Comparison of ENCODE assay signal across 8 cellular contexts in genomic region chr3:42501321-42501680, GRCh38. TPM values are rescaled to one million over a fixed set of nuclear protein-coding genes. Genes with fewer than 3 reads are reported as not detected.
DNase-seq lines count a peak whose midpoint lies in the region; ATAC-seq and TF ChIP-seq lines count a peak whose summit lies in the region.

No MANE protein-coding gene starts in this region.

- no peak overlapping the region for H3K9ac ChIP-seq in iPS-15b (ENCODE audit: low read depth, low read length)

- intact Hi-C loops in activated CD8-positive, alpha-beta T cell treated with anti-CD3 and anti-CD28 coated beads for 36 hours (cut with micrococcal nuclease): loop anchor here (5.0 kb wide), 1 partner anchor 36 kb away; no protein-coding TSS in a partner anchor

- H3K4me3 Mint-ChIP-seq in activated CD8-positive, alpha-beta T cell treated with anti-CD3 and anti-CD28 coated beads for 36 hours: peak overlapping the region; percentile 86
- H3K4me3 Mint-ChIP-seq in stimulated activated memory B cell treated with anti-CD40 and anti-IgM and Interleukin-4, amounts not matched to agents 10 μg/mL and 1 μg/mL and 100 μg/mL, for 72 hours: peak overlapping the region; percentile 83

- POLR2A ChIA-PET in activated CD8-positive, alpha-beta T cell treated with anti-CD3 and anti-CD28 coated beads for 36 hours (lab: Charles Lee): interaction anchor here (0.6 to 2.6 kb wide), 7 partner anchors 9 to 247 kb away, joined by 3 to 11 read pairs (median 4); partner anchors contain the start of gene NKTR

- no peak for TF ChIP-seq CTCF in activated CD8-positive, alpha-beta T cell treated with anti-CD3 and anti-CD28 coated beads for 36 hours (IDR thresholded peaks at IDR 0.05)

- CTCF ChIA-PET in activated CD8-positive, alpha-beta T cell treated with anti-CD3 and anti-CD28 coated beads for 36 hours (lab: Charles Lee): interaction anchor here (0.7 to 4.8 kb wide), 14 partner anchors 11 to 254 kb away, joined by 3 to 111 read pairs (median 6); partner anchors contain the start of gene SEC22C

- no peaks in the 10 kb centered on the region for H3K36me3 ChIP-seq in iPS-15b (ENCODE audit: control insufficient read depth, insufficient read depth, low read length)

- H3K4me1 Mint-ChIP-seq in activated CD8-positive, alpha-beta T cell treated with anti-CD3 and anti-CD28 coated beads for 36 hours (ENCODE audit: low read depth): peaks cover 24% of the 10 kb centered on the region
- peaks cover 23% of the 10 kb centered on the region for H3K4me1 Mint-ChIP-seq in stimulated activated memory B cell treated with anti-CD40 and anti-IgM and Interleukin-4, amounts not matched to agents 10 μg/mL and 1 μg/mL and 100 μg/mL, for 72 hours

- H3K4me3 ChIP-seq in iPS-15b (ENCODE audit: low read depth, low read length): peak overlapping the region; percentile 63

- H3K27me3 ChIP-seq in iPS-15b (ENCODE audit: control insufficient read depth, insufficient read depth, low read length): peaks cover 55% of the 10 kb centered on the region

- H3K27me3 Mint-ChIP-seq in activated CD8-positive, alpha-beta T cell treated with anti-CD3 and anti-CD28 coated beads for 36 hours: peaks cover 13% of the 10 kb centered on the region
- peaks cover 34% of the 10 kb centered on the region for H3K27me3 Mint-ChIP-seq in stimulated activated memory B cell treated with anti-CD40 and anti-IgM and Interleukin-4, amounts not matched to agents 10 μg/mL and 1 μg/mL and 100 μg/mL, for 72 hours

- H3K4me1 ChIP-seq in iPS-15b (ENCODE audit: control insufficient read depth, insufficient read depth, low read length): peaks cover 9% of the 10 kb centered on the region

- in situ Hi-C loops in ACHN (cut with HindIII; ENCODE audit: low pct_ligation_motif_present, low pct_unique_long_range_greater_than_20kb, low sequenced_read_pairs): no loop called here

- no peak overlapping the region for H3K27ac Mint-ChIP-seq in activated CD8-positive, alpha-beta T cell treated with anti-CD3 and anti-CD28 coated beads for 36 hours
- H3K27ac Mint-ChIP-seq in stimulated activated memory B cell treated with anti-CD40 and anti-IgM and Interleukin-4, amounts not matched to agents 10 μg/mL and 1 μg/mL and 100 μg/mL, for 72 hours: peak overlapping the region; percentile 20

- no peaks in the 10 kb centered on the region for H3K36me3 Mint-ChIP-seq in activated CD8-positive, alpha-beta T cell treated with anti-CD3 and anti-CD28 coated beads for 36 hours (ENCODE audit: low read depth)
- H3K36me3 Mint-ChIP-seq in stimulated activated memory B cell treated with anti-CD40 and anti-IgM and Interleukin-4, amounts not matched to agents 10 μg/mL and 1 μg/mL and 100 μg/mL, for 72 hours: no peaks in the 10 kb centered on the region

- ATAC-seq in activated CD8-positive, alpha-beta T cell treated with anti-CD3 and anti-CD28 coated beads for 36 hours: no peak
- no peak for ATAC-seq in stimulated activated memory B cell treated with anti-CD40 and anti-IgM and Interleukin-4, amounts not matched to agents 10 μg/mL and 1 μg/mL and 100 μg/mL, for 72 hours
- no peak for ATAC-seq in HG02885 (IDR thresholded peaks at IDR 0.05; ENCODE audit: poor library complexity, unreplicated experiment)

- H3K9me3 Mint-ChIP-seq in activated CD8-positive, alpha-beta T cell treated with anti-CD3 and anti-CD28 coated beads for 36 hours: no peaks in the 10 kb centered on the region
- H3K9me3 Mint-ChIP-seq in stimulated activated memory B cell treated with anti-CD40 and anti-IgM and Interleukin-4, amounts not matched to agents 10 μg/mL and 1 μg/mL and 100 μg/mL, for 72 hours: no peaks in the 10 kb centered on the region

- DNase-seq in NCI-H2227 (lab: John Stamatoyannopoulos, UW; ENCODE audit: unreplicated experiment) (peak; percentile 4), NCI-H2227 treated with DMSO at 0.1 percent for 48 hours (lab: John Stamatoyannopoulos, UW) (no peak), iPS-NIHi11 (ENCODE audit: low spot score) (no peak), ACHN (no peak)
- peak; percentile 26 for DNase-seq in activated CD8-positive, alpha-beta T cell treated with anti-CD3 and anti-CD28 coated beads for 36 hours

- H3K9me3 ChIP-seq in iPS-15b (ENCODE audit: control insufficient read depth, insufficient read depth, low read length): no peaks in the 10 kb centered on the region

RNA-seq across cellular contexts. Expression of gene VIPR1, which starts 1.1 kb away (rescaled TPM):
- total RNA-seq in activated CD8-positive, alpha-beta T cell treated with anti-CD3 and anti-CD28 coated beads for 36 hours: 1 to 10 TPM; 8.5 to 9.0 TPM

Comparison
In these comparisons a context has a peak if more than half of its experiments do, and no peak if none do; other contexts are left out.
1. DNase-seq: peak in NCI-H2227 (single experiment) and activated CD8-positive, alpha-beta T cell treated with anti-CD3 and anti-CD28 coated beads for 36 hours (single experiment); none in NCI-H2227 treated with DMSO at 0.1 percent for 48 hours (single experiment), iPS-NIHi11 (single experiment) and ACHN (single experiment).